In the genomic region with DNA sequence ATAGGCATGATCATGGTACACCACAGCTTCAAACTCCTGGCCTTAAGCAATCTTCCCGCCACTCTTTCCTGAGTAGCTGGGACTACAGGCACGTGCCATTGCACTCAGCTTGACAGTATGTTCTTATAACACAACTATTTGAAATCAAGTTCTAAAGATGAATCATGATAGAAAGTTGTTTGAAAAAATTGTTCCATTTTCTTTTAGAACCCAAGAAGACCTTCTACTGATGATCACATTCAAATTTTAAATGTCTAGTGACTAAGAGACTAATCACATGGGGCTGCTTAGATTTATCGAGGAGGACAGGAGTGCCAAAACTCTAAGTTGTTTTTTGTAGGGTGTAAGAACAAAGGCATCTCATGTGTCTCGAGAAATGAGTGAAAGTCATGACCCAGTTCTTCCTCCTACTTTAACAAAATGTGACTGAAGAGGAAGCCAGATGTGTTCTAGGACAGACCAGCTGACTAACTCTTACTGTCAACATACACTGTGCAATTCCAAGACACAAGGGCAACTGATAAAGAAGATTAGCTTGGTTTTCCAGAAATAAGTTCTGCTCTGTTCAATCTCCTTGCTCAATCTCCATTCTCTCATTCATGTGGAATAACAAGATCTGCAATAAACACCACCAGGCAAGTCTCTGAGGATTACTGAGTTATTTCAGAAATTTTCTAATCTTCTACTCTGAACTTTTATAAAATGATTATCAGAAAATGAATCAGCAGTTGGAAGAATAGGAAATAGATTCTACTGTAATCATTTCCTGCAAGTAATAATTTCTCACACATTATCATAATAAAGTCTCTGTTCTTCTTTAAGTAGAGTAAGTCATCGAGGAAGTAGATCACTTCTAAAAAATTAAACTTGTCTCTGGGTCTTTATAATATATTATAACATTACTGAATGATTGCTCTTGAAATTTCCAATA, we compare ENCODE assay signal across 10 cellular contexts.
DNase-seq lines count a peak whose midpoint lies in the region; ATAC-seq, FAIRE-seq and TF ChIP-seq lines count a peak whose summit lies in the region.
"Had no signal": no experiment of that assay in that cellular context is flagged by ENCODE, and none has a peak within 500 bp of the region (broad histone marks: within the 10 kb centered on the region; RNA-seq: fewer than 3 reads in every experiment).

No MANE protein-coding gene starts in this region.

- H4K8ac ChIP-seq in H9 (replicated peaks; ENCODE audit: insufficient read length, low read depth, low read length), result no peak overlapping the region

- peak overlapping the region; percentile 1 to 68 for H3K27ac ChIP-seq in breast epithelium
- H3K27ac ChIP-seq in keratinocyte (ENCODE audit: control insufficient read depth, insufficient read depth, low read length), result peak overlapping the region; percentile 7
- peak overlapping the region; percentile 34 to 50 for H3K27ac ChIP-seq in uterus
- no peak overlapping the region for H3K27ac ChIP-seq in H9 (ENCODE audit: insufficient read length, low read depth, low read length)
- no peak overlapping the region for H3K27ac ChIP-seq in MM.1S (ENCODE audit: low read length)
- H3K27ac ChIP-seq: C4-2B had no signal

- no peak for DNase-seq in activated naive CD8-positive, alpha-beta T cell treated with anti-CD3 and anti-CD28 coated beads, Interleukin-2, amount 50 U/mL, for 24 hours
- DNase-seq in activated naive CD8-positive, alpha-beta T cell treated with anti-CD3 and anti-CD28 coated beads for 36 hours, result no peak
- peak in 1 of 2 donors; percentile 42 for DNase-seq in breast epithelium (ENCODE audit: low spot score in 2 of 2)
- peak; percentile 5 for DNase-seq in keratinocyte (ENCODE audit: low read depth, low spot score)
- DNase-seq in uterus, result peak; percentile 17 to 34
- DNase-seq in H9, result no peak
- DNase-seq in MM.1S, result no peak
- DNase-seq in DMS153 (lab: John Stamatoyannopoulos, UW), result no peak

- WGBS in H9 (ENCODE audit: extremely low coverage, insufficient read length, low lambda C conversion rate), result no CpG with 5 or more reads among the region's 5 CpGs

- intact Hi-C loops in breast epithelium (cut with DNase I; ENCODE audit: low total_unique reads) (no loop called here), uterus (cut with DNase I; ENCODE audit: low total_unique reads) (no loop called here)

- no peak overlapping the region for H3K18ac ChIP-seq in H9 (ENCODE audit: insufficient read length, low read depth, low read length)

- H2AK5ac ChIP-seq in H9 (ENCODE audit: insufficient read length, low read length), result no peak overlapping the region

- H3K9me1 ChIP-seq in keratinocyte (ENCODE audit: control insufficient read depth, extremely low read depth, insufficient read depth, low read length), result no peaks in the 10 kb centered on the region

- H3K9me3 ChIP-seq in breast epithelium (no peaks in the 10 kb centered on the region), keratinocyte (ENCODE audit: control insufficient read depth, low read depth, low read length) (no peaks in the 10 kb centered on the region), uterus (no peaks in the 10 kb centered on the region), H9 (ENCODE audit: control insufficient read depth, low read depth, low read length) (no peaks in the 10 kb centered on the region), MM.1S (replicated peaks; ENCODE audit: insufficient read depth, low read length) (no peaks in the 10 kb centered on the region)

- H2BK120ac ChIP-seq in H9 (ENCODE audit: low read depth, low read length, poor library complexity, severe bottlenecking), result no peak overlapping the region

- H3K56ac ChIP-seq in H9 (ENCODE audit: insufficient read length, low read depth, low read length), result no peak overlapping the region

- H4K20me1 ChIP-seq in keratinocyte (ENCODE audit: control insufficient read depth, extremely low read depth, insufficient read depth, low read length) (no peaks in the 10 kb centered on the region), H9 (ENCODE audit: control insufficient read depth, insufficient read depth, insufficient read length) (no peaks in the 10 kb centered on the region), MM.1S (ENCODE audit: insufficient read depth, low read length) (no peaks in the 10 kb centered on the region)

- H2BK20ac ChIP-seq in H9 (ENCODE audit: low read depth, low read length, poor library complexity, severe bottlenecking), result no peak overlapping the region

- H3K23me2 ChIP-seq in H9 (ENCODE audit: insufficient read length, low read depth, low read length, poor library complexity, severe bottlenecking), result no peaks in the 10 kb centered on the region

- peaks cover 6% of the 10 kb centered on the region for H3K4me1 Mint-ChIP-seq in activated naive CD8-positive, alpha-beta T cell treated with anti-CD3 and anti-CD28 coated beads, Interleukin-2, amount 50 U/mL, for 24 hours
- peaks cover 5% of the 10 kb centered on the region for H3K4me1 Mint-ChIP-seq in activated naive CD8-positive, alpha-beta T cell treated with anti-CD3 and anti-CD28 coated beads for 36 hours
- H3K4me1 Mint-ChIP-seq in H9, result 0 out of 4 replicates have a peak, but pooled peaks cover 0 to 2% of the 10 kb centered on the region in 2 experiments

- H2AFZ ChIP-seq in keratinocyte (ENCODE audit: control insufficient read depth, low read length) (peak overlapping the region; percentile 14), H9 (ENCODE audit: low read length) (no peak overlapping the region), MM.1S (ENCODE audit: low read length) (no peak overlapping the region)

- H3K14ac ChIP-seq in H9 (ENCODE audit: insufficient read depth, low read length), result no peak overlapping the region

- peak; percentile 73 for FAIRE-seq in keratinocyte (lab: Jason Lieb, UNC)
- FAIRE-seq: H1 had no signal

- H3K27me3 ChIP-seq in breast epithelium (no peaks in the 10 kb centered on the region), keratinocyte (ENCODE audit: control insufficient read depth, extremely low read depth, insufficient read depth, low read length) (no peaks in the 10 kb centered on the region), uterus (no peaks in the 10 kb centered on the region), H9 (ENCODE audit: insufficient read depth, low read length) (no peaks in the 10 kb centered on the region), MM.1S (replicated peaks; ENCODE audit: insufficient read depth, low read length) (no peaks in the 10 kb centered on the region)

- TF ChIP-seq POLR2A in breast epithelium (IDR thresholded peaks at IDR 0.05), result no peak
- TF ChIP-seq POLR2A in uterus (IDR thresholded peaks at IDR 0.05), result no peak

- no peak overlapping the region for H3K4me3 Mint-ChIP-seq in activated naive CD8-positive, alpha-beta T cell treated with anti-CD3 and anti-CD28 coated beads, Interleukin-2, amount 50 U/mL, for 24 hours
- no peak overlapping the region for H3K4me3 Mint-ChIP-seq in activated naive CD8-positive, alpha-beta T cell treated with anti-CD3 and anti-CD28 coated beads for 36 hours
- no peak overlapping the region for H3K4me3 Mint-ChIP-seq in H9

- H3K79me1 ChIP-seq in H9 (ENCODE audit: insufficient read depth, low read depth, low read length, poor library complexity, severe bottlenecking), result no peaks in the 10 kb centered on the region

- H2BK15ac ChIP-seq in H9 (ENCODE audit: low read depth, low read length), result no peak overlapping the region

- no peak overlapping the region for H2BK12ac ChIP-seq in H9 (ENCODE audit: insufficient read length, low read depth, low read length)

- no peak overlapping the region for H3K23ac ChIP-seq in H9 (ENCODE audit: insufficient read length, low read depth, low read length)

- dilution Hi-C loops in keratinocyte (cut with MboI; ENCODE audit: extremely low pct_ligation_motif_present, low sequenced_read_pairs), result no loop called here

- H3K4me2 ChIP-seq in keratinocyte (ENCODE audit: control insufficient read depth, extremely low read depth, insufficient read depth, low read depth, low read length), result no peak overlapping the region
- no peak overlapping the region for H3K4me2 ChIP-seq in H9 (ENCODE audit: insufficient read depth, insufficient read length, low read length)
- H3K4me2 ChIP-seq in MM.1S (ENCODE audit: low read depth, low read length), result no peak overlapping the region

- no peak overlapping the region for H3K27ac Mint-ChIP-seq in activated naive CD8-positive, alpha-beta T cell treated with anti-CD3 and anti-CD28 coated beads, Interleukin-2, amount 50 U/mL, for 24 hours
- H3K27ac Mint-ChIP-seq in activated naive CD8-positive, alpha-beta T cell treated with anti-CD3 and anti-CD28 coated beads for 36 hours, result no peak overlapping the region
- no peak overlapping the region for H3K27ac Mint-ChIP-seq in H9

- no peak overlapping the region for H2BK5ac ChIP-seq in H9 (ENCODE audit: insufficient read length, low read length)

- no peaks in the 10 kb centered on the region for H3K27me3 Mint-ChIP-seq in activated naive CD8-positive, alpha-beta T cell treated with anti-CD3 and anti-CD28 coated beads, Interleukin-2, amount 50 U/mL, for 24 hours
- no peaks in the 10 kb centered on the region for H3K27me3 Mint-ChIP-seq in activated naive CD8-positive, alpha-beta T cell treated with anti-CD3 and anti-CD28 coated beads for 36 hours
- no peaks in the 10 kb centered on the region for H3K27me3 Mint-ChIP-seq in H9 (ENCODE audit: low read depth)

- ATAC-seq in activated naive CD8-positive, alpha-beta T cell treated with anti-CD3 and anti-CD28 coated beads, Interleukin-2, amount 50 U/mL, for 24 hours, result peak; percentile 54

- H3K36me3 ChIP-seq in breast epithelium (no peaks in the 10 kb centered on the region), keratinocyte (ENCODE audit: control insufficient read depth in 2 of 2, extremely low read depth in 1 of 2, insufficient read depth in 2 of 2, low read length in 2 of 2) (no peaks in the 10 kb centered on the region), uterus (no peaks in the 10 kb centered on the region), MM.1S (replicated peaks; ENCODE audit: insufficient read depth, low read length) (no peaks in the 10 kb centered on the region)

- H3K9me2 ChIP-seq in MM.1S (replicated peaks; ENCODE audit: insufficient read depth, low read length), result no peaks in the 10 kb centered on the region

- TF ChIP-seq CTCF in breast epithelium (IDR thresholded peaks at IDR 0.05) (no peak), keratinocyte (optimal IDR thresholded peaks at IDR 0.05 in 1 of 3, IDR thresholded peaks at IDR 0.05 in 1 of 3, conservative IDR thresholded peaks at IDR 0.05 in 1 of 3; ENCODE audit: extremely low read depth in 1 of 3, insufficient read depth in 2 of 3, low read length in 3 of 3) (no peak), uterus (IDR thresholded peaks at IDR 0.05) (no peak), H9 (conservative IDR thresholded peaks at IDR 0.05) (no peak), MM.1S (IDR thresholded peaks at IDR 0.05; ENCODE audit: low read length) (no peak)

- H3K4me1 ChIP-seq in breast epithelium (no peaks in the 10 kb centered on the region), keratinocyte (ENCODE audit: control insufficient read depth, extremely low read depth, insufficient read depth, low read length) (peaks cover 9% of the 10 kb centered on the region), uterus (no peaks in the 10 kb centered on the region), H9 (ENCODE audit: insufficient read depth, low read length) (no peaks in the 10 kb centered on the region), MM.1S (ENCODE audit: low read length) (no peaks in the 10 kb centered on the region)

- no peaks in the 10 kb centered on the region for H3K36me3 Mint-ChIP-seq in activated naive CD8-positive, alpha-beta T cell treated with anti-CD3 and anti-CD28 coated beads, Interleukin-2, amount 50 U/mL, for 24 hours (ENCODE audit: low read depth)
- no peaks in the 10 kb centered on the region for H3K36me3 Mint-ChIP-seq in activated naive CD8-positive, alpha-beta T cell treated with anti-CD3 and anti-CD28 coated beads for 36 hours
- H3K36me3 Mint-ChIP-seq in H9 (ENCODE audit: insufficient read depth in 1 of 3, low read depth in 3 of 3), result no peaks in the 10 kb centered on the region

- no peak overlapping the region for H4K91ac ChIP-seq in H9 (ENCODE audit: insufficient read length, low read depth, low read length)

- H3K9ac ChIP-seq in keratinocyte (ENCODE audit: control insufficient read depth, extremely low read depth, insufficient read depth, low read length) (no peak overlapping the region), H9 (ENCODE audit: extremely low read depth, insufficient read length, low read length) (no peak overlapping the region), MM.1S (ENCODE audit: low read length) (no peak overlapping the region)

- no peaks in the 10 kb centered on the region for H3K9me3 Mint-ChIP-seq in activated naive CD8-positive, alpha-beta T cell treated with anti-CD3 and anti-CD28 coated beads, Interleukin-2, amount 50 U/mL, for 24 hours
- no peaks in the 10 kb centered on the region for H3K9me3 Mint-ChIP-seq in activated naive CD8-positive, alpha-beta T cell treated with anti-CD3 and anti-CD28 coated beads for 36 hours
- H3K9me3 Mint-ChIP-seq in H9, result no peaks in the 10 kb centered on the region

- H4K5ac ChIP-seq in H9 (ENCODE audit: insufficient read length, low read depth, low read length), result no peak overlapping the region

- H3K4me3 ChIP-seq in breast epithelium (no peak overlapping the region), keratinocyte (ENCODE audit: control insufficient read depth in 2 of 3, extremely low read depth in 1 of 3, insufficient read depth in 2 of 3, low read depth in 1 of 3, low read length in 3 of 3) (no peak overlapping the region), uterus (no peak overlapping the region), MM.1S (ENCODE audit: low read length) (no peak overlapping the region)

- no peak overlapping the region for H3T11ph ChIP-seq in H9 (ENCODE audit: low read length)

- no peak overlapping the region for H3K4ac ChIP-seq in H9 (ENCODE audit: low read depth, low read length)

- H3K79me2 ChIP-seq in keratinocyte (ENCODE audit: control insufficient read depth, insufficient read depth, low read length) (no peaks in the 10 kb centered on the region), H9 (ENCODE audit: insufficient read depth, low read length) (no peaks in the 10 kb centered on the region), MM.1S (ENCODE audit: low read length) (no peaks in the 10 kb centered on the region)

- H3F3A ChIP-seq in MM.1S (ENCODE audit: insufficient read depth, low read length), result no peaks in the 10 kb centered on the region

Comparison
In these comparisons a context has a peak if more than half of its experiments do, and no peak if none do; other contexts are left out.
1. DNase-seq: peak in keratinocyte (single experiment) and uterus (2 of 2); none in activated naive CD8-positive, alpha-beta T cell treated with anti-CD3 and anti-CD28 coated beads, Interleukin-2, amount 50 U/mL, for 24 hours (single experiment), activated naive CD8-positive, alpha-beta T cell treated with anti-CD3 and anti-CD28 coated beads for 36 hours (single experiment), H9 (single experiment), MM.1S (single experiment) and DMS153 (single experiment).
2. H3K27ac ChIP-seq: peak in breast epithelium (2 of 2), keratinocyte (single experiment) and uterus (2 of 2); none in H9 (single experiment) and MM.1S (single experiment).